1 cellular context compared by ENCODE assay signal in the genomic region with DNA sequence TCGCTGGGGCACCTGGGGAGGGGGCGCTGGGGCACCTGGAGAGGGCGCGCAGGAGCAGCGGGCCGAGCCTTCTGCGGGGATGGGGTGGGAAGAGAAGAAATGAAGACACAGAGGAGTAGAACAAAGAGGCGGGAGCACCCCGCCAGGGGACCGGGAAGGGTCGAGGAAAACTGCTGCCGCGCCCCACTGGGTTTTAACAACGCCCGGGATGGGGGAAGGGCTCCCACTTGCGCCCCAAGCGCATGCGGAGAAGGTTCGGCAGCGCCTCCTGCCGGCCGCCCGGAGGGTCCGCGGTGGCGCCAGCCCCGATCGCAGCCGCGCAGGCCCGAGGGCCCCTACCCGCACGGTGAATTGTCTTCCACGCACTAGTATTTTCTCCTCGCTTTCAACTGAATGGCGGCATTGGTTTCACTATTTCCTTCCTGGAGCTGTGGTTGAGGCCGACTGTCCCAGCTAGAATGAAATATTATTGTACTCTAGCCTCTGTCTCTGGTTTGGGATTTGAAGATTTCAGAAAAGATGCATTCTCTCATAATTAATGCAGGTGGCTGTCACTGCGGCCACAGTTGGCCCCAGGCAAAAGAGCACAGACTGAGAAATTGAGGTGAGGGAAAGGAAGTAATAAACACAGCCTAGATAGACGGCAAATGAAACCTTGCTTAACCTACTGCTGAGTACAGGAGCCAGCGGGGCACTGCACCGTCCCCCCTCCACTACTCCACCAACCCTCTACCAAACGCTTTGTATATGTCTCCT.
A peak's percentile ranks its signal among the peaks of the same experiment; 100 is the strongest.
TF ChIP-seq lines count a peak whose summit lies in the region.

No MANE protein-coding gene starts in this region.

TF ChIP-seq in K562, 482 proteins besides CTCF, POLR2A, EP300 and RAD21 (continued from another document and continues in another):
- TF ChIP-seq, protein P1, sequence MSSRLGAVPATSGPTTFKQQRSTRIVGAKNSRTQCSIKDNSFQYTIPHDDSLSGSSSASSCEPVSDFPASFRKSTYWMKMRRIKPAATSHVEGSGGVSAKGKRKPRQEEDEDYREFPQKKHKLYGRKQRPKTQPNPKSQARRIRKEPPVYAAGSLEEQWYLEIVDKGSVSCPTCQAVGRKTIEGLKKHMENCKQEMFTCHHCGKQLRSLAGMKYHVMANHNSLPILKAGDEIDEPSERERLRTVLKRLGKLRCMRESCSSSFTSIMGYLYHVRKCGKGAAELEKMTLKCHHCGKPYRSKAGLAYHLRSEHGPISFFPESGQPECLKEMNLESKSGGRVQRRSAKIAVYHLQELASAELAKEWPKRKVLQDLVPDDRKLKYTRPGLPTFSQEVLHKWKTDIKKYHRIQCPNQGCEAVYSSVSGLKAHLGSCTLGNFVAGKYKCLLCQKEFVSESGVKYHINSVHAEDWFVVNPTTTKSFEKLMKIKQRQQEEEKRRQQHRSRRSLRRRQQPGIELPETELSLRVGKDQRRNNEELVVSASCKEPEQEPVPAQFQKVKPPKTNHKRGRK (tag; IDR thresholded peaks at IDR 0.05): no peak
- TF ChIP-seq TRIM25 (IDR thresholded peaks at IDR 0.05; ENCODE audit: borderline replicate concordance) (no peak), FOXJ3 (CRISPR knock-in tag; IDR thresholded peaks at IDR 0.05) (no peak), STAG1 (CRISPR knock-in tag; IDR thresholded peaks at IDR 0.05; ENCODE audit: borderline replicate concordance) (peak; percentile 24; the same call in 1 of the 2 replicates), SIN3B (IDR thresholded peaks at IDR 0.05; ENCODE audit: low read depth) (no peak), NFRKB (IDR thresholded peaks at IDR 0.05; ENCODE audit: low read depth) (no peak), PHF8 (IDR thresholded peaks at IDR 0.05; ENCODE audit: borderline replicate concordance, low read length) (peak; percentile 17; the same call in 1 of the 2 replicates), RBM14 (IDR thresholded peaks at IDR 0.05; ENCODE audit: borderline replicate concordance, insufficient read depth, low read depth, low read length) (no peak), POLR3G (IDR thresholded peaks at IDR 0.05; ENCODE audit: extremely low read depth, insufficient read length, insufficient replicate concordance) (no peak), ZBTB17 (CRISPR knock-in tag; IDR thresholded peaks at IDR 0.05) (no peak), NR3C1 (CRISPR knock-in tag; IDR thresholded peaks at IDR 0.05) (no peak), MLLT1 (IDR thresholded peaks at IDR 0.05) (no peak), XRCC5 (IDR thresholded peaks at IDR 0.05; ENCODE audit: low read depth, low read length) (peak; percentile 72; the same call in 1 of the 2 replicates), ZNF280A (IDR thresholded peaks at IDR 0.05; ENCODE audit: low read depth, partially characterized antibody) (no peak), SMAD1 (IDR thresholded peaks at IDR 0.05; ENCODE audit: low read depth, low read length, partially characterized antibody) (no peak), MXI1 (IDR thresholded peaks at IDR 0.05; ENCODE audit: low read depth, low read length) (no peak), HMGN3 (IDR thresholded peaks at IDR 0.05; ENCODE audit: borderline replicate concordance, extremely low read depth, insufficient read length, low read depth, low read length) (peak; percentile 78)
- TF ChIP-seq, protein P2, sequence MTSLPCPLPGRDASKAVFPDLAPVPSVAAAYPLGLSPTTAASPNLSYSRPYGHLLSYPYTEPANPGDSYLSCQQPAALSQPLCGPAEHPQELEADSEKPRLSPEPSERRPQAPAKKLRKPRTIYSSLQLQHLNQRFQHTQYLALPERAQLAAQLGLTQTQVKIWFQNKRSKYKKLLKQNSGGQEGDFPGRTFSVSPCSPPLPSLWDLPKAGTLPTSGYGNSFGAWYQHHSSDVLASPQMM (CRISPR knock-in tag; IDR thresholded peaks at IDR 0.05): no peak
- TF ChIP-seq, protein P3, sequence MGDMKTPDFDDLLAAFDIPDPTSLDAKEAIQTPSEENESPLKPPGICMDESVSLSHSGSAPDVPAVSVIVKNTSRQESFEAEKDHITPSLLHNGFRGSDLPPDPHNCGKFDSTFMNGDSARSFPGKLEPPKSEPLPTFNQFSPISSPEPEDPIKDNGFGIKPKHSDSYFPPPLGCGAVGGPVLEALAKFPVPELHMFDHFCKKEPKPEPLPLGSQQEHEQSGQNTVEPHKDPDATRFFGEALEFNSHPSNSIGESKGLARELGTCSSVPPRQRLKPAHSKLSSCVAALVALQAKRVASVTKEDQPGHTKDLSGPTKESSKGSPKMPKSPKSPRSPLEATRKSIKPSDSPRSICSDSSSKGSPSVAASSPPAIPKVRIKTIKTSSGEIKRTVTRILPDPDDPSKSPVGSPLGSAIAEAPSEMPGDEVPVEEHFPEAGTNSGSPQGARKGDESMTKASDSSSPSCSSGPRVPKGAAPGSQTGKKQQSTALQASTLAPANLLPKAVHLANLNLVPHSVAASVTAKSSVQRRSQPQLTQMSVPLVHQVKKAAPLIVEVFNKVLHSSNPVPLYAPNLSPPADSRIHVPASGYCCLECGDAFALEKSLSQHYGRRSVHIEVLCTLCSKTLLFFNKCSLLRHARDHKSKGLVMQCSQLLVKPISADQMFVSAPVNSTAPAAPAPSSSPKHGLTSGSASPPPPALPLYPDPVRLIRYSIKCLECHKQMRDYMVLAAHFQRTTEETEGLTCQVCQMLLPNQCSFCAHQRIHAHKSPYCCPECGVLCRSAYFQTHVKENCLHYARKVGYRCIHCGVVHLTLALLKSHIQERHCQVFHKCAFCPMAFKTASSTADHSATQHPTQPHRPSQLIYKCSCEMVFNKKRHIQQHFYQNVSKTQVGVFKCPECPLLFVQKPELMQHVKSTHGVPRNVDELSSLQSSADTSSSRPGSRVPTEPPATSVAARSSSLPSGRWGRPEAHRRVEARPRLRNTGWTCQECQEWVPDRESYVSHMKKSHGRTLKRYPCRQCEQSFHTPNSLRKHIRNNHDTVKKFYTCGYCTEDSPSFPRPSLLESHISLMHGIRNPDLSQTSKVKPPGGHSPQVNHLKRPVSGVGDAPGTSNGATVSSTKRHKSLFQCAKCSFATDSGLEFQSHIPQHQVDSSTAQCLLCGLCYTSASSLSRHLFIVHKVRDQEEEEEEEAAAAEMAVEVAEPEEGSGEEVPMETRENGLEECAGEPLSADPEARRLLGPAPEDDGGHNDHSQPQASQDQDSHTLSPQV (IDR thresholded peaks at IDR 0.05): 0 out of 2 replicates have a peak, but pooled peaks have one; percentile 26
- TF ChIP-seq, protein P4, sequence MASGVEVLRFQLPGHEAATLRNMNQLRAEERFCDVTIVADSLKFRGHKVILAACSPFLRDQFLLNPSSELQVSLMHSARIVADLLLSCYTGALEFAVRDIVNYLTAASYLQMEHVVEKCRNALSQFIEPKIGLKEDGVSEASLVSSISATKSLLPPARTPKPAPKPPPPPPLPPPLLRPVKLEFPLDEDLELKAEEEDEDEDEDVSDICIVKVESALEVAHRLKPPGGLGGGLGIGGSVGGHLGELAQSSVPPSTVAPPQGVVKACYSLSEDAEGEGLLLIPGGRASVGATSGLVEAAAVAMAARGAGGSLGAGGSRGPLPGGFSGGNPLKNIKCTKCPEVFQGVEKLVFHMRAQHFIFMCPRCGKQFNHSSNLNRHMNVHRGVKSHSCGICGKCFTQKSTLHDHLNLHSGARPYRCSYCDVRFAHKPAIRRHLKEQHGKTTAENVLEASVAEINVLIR (CRISPR knock-in tag; IDR thresholded peaks at IDR 0.05): no peak
- TF ChIP-seq, protein P5, sequence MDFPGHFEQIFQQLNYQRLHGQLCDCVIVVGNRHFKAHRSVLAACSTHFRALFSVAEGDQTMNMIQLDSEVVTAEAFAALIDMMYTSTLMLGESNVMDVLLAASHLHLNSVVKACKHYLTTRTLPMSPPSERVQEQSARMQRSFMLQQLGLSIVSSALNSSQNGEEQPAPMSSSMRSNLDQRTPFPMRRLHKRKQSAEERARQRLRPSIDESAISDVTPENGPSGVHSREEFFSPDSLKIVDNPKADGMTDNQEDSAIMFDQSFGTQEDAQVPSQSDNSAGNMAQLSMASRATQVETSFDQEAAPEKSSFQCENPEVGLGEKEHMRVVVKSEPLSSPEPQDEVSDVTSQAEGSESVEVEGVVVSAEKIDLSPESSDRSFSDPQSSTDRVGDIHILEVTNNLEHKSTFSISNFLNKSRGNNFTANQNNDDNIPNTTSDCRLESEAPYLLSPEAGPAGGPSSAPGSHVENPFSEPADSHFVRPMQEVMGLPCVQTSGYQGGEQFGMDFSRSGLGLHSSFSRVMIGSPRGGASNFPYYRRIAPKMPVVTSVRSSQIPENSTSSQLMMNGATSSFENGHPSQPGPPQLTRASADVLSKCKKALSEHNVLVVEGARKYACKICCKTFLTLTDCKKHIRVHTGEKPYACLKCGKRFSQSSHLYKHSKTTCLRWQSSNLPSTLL (IDR thresholded peaks at IDR 0.05): no peak
- TF ChIP-seq, protein P6, sequence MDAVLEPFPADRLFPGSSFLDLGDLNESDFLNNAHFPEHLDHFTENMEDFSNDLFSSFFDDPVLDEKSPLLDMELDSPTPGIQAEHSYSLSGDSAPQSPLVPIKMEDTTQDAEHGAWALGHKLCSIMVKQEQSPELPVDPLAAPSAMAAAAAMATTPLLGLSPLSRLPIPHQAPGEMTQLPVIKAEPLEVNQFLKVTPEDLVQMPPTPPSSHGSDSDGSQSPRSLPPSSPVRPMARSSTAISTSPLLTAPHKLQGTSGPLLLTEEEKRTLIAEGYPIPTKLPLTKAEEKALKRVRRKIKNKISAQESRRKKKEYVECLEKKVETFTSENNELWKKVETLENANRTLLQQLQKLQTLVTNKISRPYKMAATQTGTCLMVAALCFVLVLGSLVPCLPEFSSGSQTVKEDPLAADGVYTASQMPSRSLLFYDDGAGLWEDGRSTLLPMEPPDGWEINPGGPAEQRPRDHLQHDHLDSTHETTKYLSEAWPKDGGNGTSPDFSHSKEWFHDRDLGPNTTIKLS (IDR thresholded peaks at IDR 0.05; ENCODE audit: borderline replicate concordance, low read depth): no peak
- TF ChIP-seq, protein P7, sequence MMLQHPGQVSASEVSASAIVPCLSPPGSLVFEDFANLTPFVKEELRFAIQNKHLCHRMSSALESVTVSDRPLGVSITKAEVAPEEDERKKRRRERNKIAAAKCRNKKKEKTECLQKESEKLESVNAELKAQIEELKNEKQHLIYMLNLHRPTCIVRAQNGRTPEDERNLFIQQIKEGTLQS (IDR thresholded peaks at IDR 0.05): no peak
- TF ChIP-seq, protein P7 (CRISPR knock-in tag; conservative IDR thresholded peaks at IDR 0.05): no peak
- TF ChIP-seq, protein P8, sequence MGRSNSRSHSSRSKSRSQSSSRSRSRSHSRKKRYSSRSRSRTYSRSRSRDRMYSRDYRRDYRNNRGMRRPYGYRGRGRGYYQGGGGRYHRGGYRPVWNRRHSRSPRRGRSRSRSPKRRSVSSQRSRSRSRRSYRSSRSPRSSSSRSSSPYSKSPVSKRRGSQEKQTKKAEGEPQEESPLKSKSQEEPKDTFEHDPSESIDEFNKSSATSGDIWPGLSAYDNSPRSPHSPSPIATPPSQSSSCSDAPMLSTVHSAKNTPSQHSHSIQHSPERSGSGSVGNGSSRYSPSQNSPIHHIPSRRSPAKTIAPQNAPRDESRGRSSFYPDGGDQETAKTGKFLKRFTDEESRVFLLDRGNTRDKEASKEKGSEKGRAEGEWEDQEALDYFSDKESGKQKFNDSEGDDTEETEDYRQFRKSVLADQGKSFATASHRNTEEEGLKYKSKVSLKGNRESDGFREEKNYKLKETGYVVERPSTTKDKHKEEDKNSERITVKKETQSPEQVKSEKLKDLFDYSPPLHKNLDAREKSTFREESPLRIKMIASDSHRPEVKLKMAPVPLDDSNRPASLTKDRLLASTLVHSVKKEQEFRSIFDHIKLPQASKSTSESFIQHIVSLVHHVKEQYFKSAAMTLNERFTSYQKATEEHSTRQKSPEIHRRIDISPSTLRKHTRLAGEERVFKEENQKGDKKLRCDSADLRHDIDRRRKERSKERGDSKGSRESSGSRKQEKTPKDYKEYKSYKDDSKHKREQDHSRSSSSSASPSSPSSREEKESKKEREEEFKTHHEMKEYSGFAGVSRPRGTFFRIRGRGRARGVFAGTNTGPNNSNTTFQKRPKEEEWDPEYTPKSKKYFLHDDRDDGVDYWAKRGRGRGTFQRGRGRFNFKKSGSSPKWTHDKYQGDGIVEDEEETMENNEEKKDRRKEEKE (IDR thresholded peaks at IDR 0.05; ENCODE audit: borderline replicate concordance in 1 of 2, control insufficient read depth in 1 of 2, low read depth in 2 of 2, low read length in 1 of 2): no peak
